8 cellular contexts compared by ENCODE assay signal in the genomic region with DNA sequence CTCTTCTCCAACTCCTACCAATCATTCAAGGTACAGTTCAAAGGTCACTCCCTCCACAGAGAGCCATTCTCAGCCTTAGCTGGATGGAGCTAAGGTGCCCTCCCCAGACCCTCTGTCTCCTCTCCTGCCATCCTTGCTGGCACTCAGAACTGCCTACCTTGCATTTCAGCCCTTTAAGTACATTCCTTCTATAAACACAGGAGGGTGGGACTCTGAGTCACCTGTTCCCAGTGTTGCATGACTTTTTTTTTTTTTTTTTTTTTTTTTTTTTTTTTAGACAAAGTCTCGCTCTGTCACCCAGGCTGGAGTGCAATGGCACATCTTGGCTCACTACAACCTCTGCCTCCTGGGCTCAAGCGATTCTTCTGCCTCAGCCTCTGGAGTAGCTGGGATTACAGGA. TPM values are rescaled to one million over a fixed set of nuclear protein-coding genes. Genes with fewer than 3 reads are reported as not detected.
DNase-seq lines count a peak whose midpoint lies in the region; ATAC-seq, FAIRE-seq and TF ChIP-seq lines count a peak whose summit lies in the region.
"Not testable (repeated sequence)": the region's sequence is repeated elsewhere in the genome, so short reads cannot be mapped to it uniquely, and the experiment has no call there.

No MANE protein-coding gene starts in this region.

- not testable (repeated sequence) for FAIRE-seq in bronchial epithelial cell (lab: Jason Lieb, UNC); small intestine (lab: Jason Lieb, UNC)

- CTCF ChIA-PET in Caco-2 (lab: Charles Lee); PC-3 (lab: Charles Lee): not testable (repeated sequence)

- TF ChIP-seq CTCF in Caco-2 (IDR thresholded peaks at IDR 0.05; ENCODE audit: insufficient read depth in 1 of 2, low read depth in 1 of 2, low read length in 1 of 2, severe bottlenecking in 1 of 2, unreplicated experiment in 1 of 2); PC-3 (conservative IDR thresholded peaks at IDR 0.05; ENCODE audit: low read depth, low read length); bronchial epithelial cell (IDR thresholded peaks at IDR 0.05; ENCODE audit: insufficient read depth, low read length, severe bottlenecking); mesothelial cell of epicardium (IDR thresholded peaks at IDR 0.05; ENCODE audit: unreplicated experiment): not testable (repeated sequence)

- H3K9me2 ChIP-seq in PC-3 (replicated peaks; ENCODE audit: low read length) = not testable (repeated sequence)

- H3K4me3 ChIP-seq in Caco-2 (ENCODE audit: low read depth, low read length); H7 (ENCODE audit: insufficient read depth, low read depth, low read length); PC-3 (ENCODE audit: low read length); bronchial epithelial cell (ENCODE audit: low read depth, low read length); small intestine (ENCODE audit: low read depth in 1 of 2, low read length in 2 of 2): not testable (repeated sequence)

- intact Hi-C loops in Caco-2 (cut with micrococcal nuclease; ENCODE audit: unreplicated experiment); PC-3 (cut with micrococcal nuclease): not testable (repeated sequence)

- not testable (repeated sequence) for H3F3A ChIP-seq in PC-3 (ENCODE audit: low read length, unreplicated experiment)

- DNase-seq in Caco-2 = peak in 1 of 2 experiments; percentile 32
- DNase-seq in H7 = peak; percentile 33
- peak; percentile 20 for DNase-seq in LHCN-M2 (ENCODE audit: low read depth)
- peak; percentile 64 for DNase-seq in PC-3
- peak; percentile 78 for DNase-seq in bronchial epithelial cell (ENCODE audit: low read depth)
- peak; percentile 27 for DNase-seq in iris pigment epithelial cell (ENCODE audit: low read depth)
- DNase-seq in mesothelial cell of epicardium (ENCODE audit: low spot score in 2 of 2, unreplicated experiment in 2 of 2) = not testable (repeated sequence)
- peak; percentile 72 for DNase-seq in small intestine

- not testable (repeated sequence) for H3K4me1 Mint-ChIP-seq in Caco-2 (ENCODE audit: low read depth, unreplicated experiment); mesothelial cell of epicardium

- not testable (repeated sequence) for H3K27me3 Mint-ChIP-seq in Caco-2 (ENCODE audit: insufficient read depth, unreplicated experiment); mesothelial cell of epicardium (ENCODE audit: low read depth)

- H3K27ac Mint-ChIP-seq in Caco-2 (ENCODE audit: unreplicated experiment) = peak overlapping the region; percentile 32
- peak overlapping the region; percentile 37 for H3K27ac Mint-ChIP-seq in mesothelial cell of epicardium

- H4K20me1 ChIP-seq in PC-3 (ENCODE audit: low read length) = not testable (repeated sequence)

- BruUV-seq in Caco-2 (replicated peaks; lab: Mats Ljungman, UMichigan); PC-3 (replicated peaks; lab: Mats Ljungman, UMichigan): not testable (repeated sequence)

- H3K27ac ChIP-seq in PC-3 (ENCODE audit: low read length); small intestine (ENCODE audit: low read depth in 1 of 2, low read length in 1 of 2): not testable (repeated sequence)

- WGBS in small intestine, 3 donors = 8 to 68% (median 40%) methylated on average over 2 of the region's 2 CpGs

- H3K4me1 ChIP-seq in Caco-2; PC-3 (ENCODE audit: insufficient read depth, low read length); small intestine (ENCODE audit: control insufficient read depth in 2 of 2, insufficient read depth in 1 of 2, low read depth in 1 of 2, low read length in 1 of 2): not testable (repeated sequence)

- H3K36me3 ChIP-seq in Caco-2 (ENCODE audit: control insufficient read depth, insufficient read depth, low read length); H7 (replicated peaks; ENCODE audit: control insufficient read depth, insufficient read depth, low read length); PC-3 (ENCODE audit: low read depth, low read length); bronchial epithelial cell (ENCODE audit: control insufficient read depth, insufficient read depth, low read length); small intestine (ENCODE audit: control insufficient read depth in 2 of 2, insufficient read depth in 2 of 2, low read length in 2 of 2): not testable (repeated sequence)

- not testable (repeated sequence) for H3K27me3 ChIP-seq in Caco-2 (replicated peaks; ENCODE audit: control insufficient read depth, insufficient read depth, low read length); H7 (ENCODE audit: control insufficient read depth, insufficient read depth, low read length); PC-3 (ENCODE audit: low read length); bronchial epithelial cell (ENCODE audit: control insufficient read depth, insufficient read depth, low read length); small intestine (ENCODE audit: control insufficient read depth in 2 of 2, insufficient read depth in 2 of 2, low read length in 2 of 2)

- not testable (repeated sequence) for H3K9me3 ChIP-seq in Caco-2; PC-3 (ENCODE audit: low read length); small intestine (ENCODE audit: control insufficient read depth, low read depth)

- ATAC-seq in PC-3 = peak; percentile 77

- not testable (repeated sequence) for H3K79me2 ChIP-seq in PC-3 (ENCODE audit: low read length)

- not testable (repeated sequence) for H3K9me3 Mint-ChIP-seq in Caco-2 (ENCODE audit: unreplicated experiment); mesothelial cell of epicardium

- not testable (repeated sequence) for H3K9ac ChIP-seq in PC-3 (ENCODE audit: low read length)

- H3K4me3 Mint-ChIP-seq in Caco-2 (ENCODE audit: unreplicated experiment); mesothelial cell of epicardium: not testable (repeated sequence)

- 0 out of 2 replicates have a peak overlapping the region, but pooled peaks have one; percentile 37 for H3K4me2 ChIP-seq in PC-3 (ENCODE audit: low read length)

- POLR2A ChIA-PET in Caco-2 (lab: Charles Lee); PC-3 (lab: Charles Lee; ENCODE audit: unreplicated experiment): not testable (repeated sequence)

- H2AFZ ChIP-seq in PC-3 (ENCODE audit: low read length) = not testable (repeated sequence)

- H3K36me3 Mint-ChIP-seq in Caco-2 (ENCODE audit: insufficient read depth, unreplicated experiment); mesothelial cell of epicardium: not testable (repeated sequence)

RNA-seq across cellular contexts. Expression of gene TTLL1, which starts 8.5 kb away (rescaled TPM):
- 4.1 and 4.4 TPM in 2 replicates for total RNA-seq in Caco-2 (2022)
- total RNA-seq in H7 (2014; rRNA removed; shearing (Covaris generic)) = 6.5 and 8.9 TPM in 2 replicates
- total RNA-seq in LHCN-M2 (2014; rRNA removed) = 13.1 and 13.5 TPM in 2 replicates
- 17.1 TPM for polyA plus RNA-seq in LHCN-M2 (2012)
- total RNA-seq in PC-3 (2014; rRNA removed) = 0.35 and 0.77 TPM in 2 replicates
- total RNA-seq in bronchial epithelial cell = 6.3 and 11.1 TPM in 2 replicates
- total RNA-seq in mesothelial cell of epicardium = 14.4 to 18.0 TPM (median 15.3 TPM) in 3 replicates
- polyA plus RNA-seq in small intestine = 1 to 10 TPM; 1.1 to 4.2 (median 1.1) TPM

RNA-seq across cellular contexts. Expression of gene BIK, which starts 29.9 kb away (rescaled TPM):
- total RNA-seq in Caco-2 (2022) = 13.3 and 17.6 TPM in 2 replicates
- total RNA-seq in H7 (2014; rRNA removed; shearing (Covaris generic)) = 2.1 and 3.2 TPM in 2 replicates
- total RNA-seq in LHCN-M2 (2014; rRNA removed) = not detected in 2 replicates
- 0.12 TPM for polyA plus RNA-seq in LHCN-M2 (2012)
- 24.6 and 29.4 TPM in 2 replicates for total RNA-seq in PC-3 (2014; rRNA removed)
- total RNA-seq in bronchial epithelial cell = 56.8 and 66.6 TPM in 2 replicates
- total RNA-seq in mesothelial cell of epicardium = 8.0 to 9.9 TPM (median 9.3 TPM) in 3 replicates
- 10 to 100 TPM; 14.7 to 26.2 (median 22.7) TPM for polyA plus RNA-seq in small intestine
